ENCODE assay signal across 23 cellular contexts in the genomic region with DNA sequence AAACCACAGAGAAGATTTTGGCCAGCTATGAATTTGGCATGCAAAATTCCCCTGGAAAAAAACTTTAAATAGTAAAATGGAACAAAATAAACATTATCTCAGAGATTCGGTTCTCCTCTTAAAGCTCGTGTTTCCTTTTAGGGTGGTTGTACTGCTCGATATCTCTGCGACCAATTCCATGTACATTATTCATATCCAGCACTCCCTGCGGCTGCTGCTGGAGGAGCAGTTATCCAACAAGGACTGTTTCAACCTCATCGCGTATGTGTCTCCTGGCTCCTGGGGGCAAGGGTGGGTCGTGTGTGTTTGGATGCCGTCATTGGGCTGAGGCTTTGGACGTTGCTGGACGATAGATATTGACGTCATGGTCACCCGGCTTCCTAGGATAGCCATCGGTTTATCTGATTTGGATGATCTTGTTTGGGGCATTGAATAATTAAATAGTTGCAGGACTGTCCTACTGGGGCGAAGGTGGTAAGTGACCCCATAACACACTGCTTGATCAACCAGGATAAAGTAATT. TPM values are rescaled to one million over a fixed set of nuclear protein-coding genes. Genes with fewer than 3 reads are reported as not detected.
A peak's percentile ranks its signal among the peaks of the same experiment; 100 is the strongest.
DNase-seq lines count a peak whose midpoint lies in the region; ATAC-seq and TF ChIP-seq lines count a peak whose summit lies in the region.
"Had no signal": no experiment of that assay in that cellular context is flagged by ENCODE, and none has a peak within 500 bp of the region (broad histone marks: within the 10 kb centered on the region; RNA-seq: fewer than 3 reads in every experiment).

No MANE protein-coding gene starts in this region.

- TF ChIP-seq CTCF in coronary artery (IDR thresholded peaks at IDR 0.05) (no peak), GM13977 (IDR thresholded peaks at IDR 0.05; ENCODE audit: extremely low read depth, insufficient read depth, missing control alignments) (no peak), psoas muscle (IDR thresholded peaks at IDR 0.05) (no peak)

- H3K4me1 ChIP-seq in psoas muscle, result no peaks in the 10 kb centered on the region
- H3K4me1 ChIP-seq: BE2C had no signal

- H3K4me3 ChIP-seq in MG63, result no peak overlapping the region
- H3K4me3 ChIP-seq in coronary artery, result peak overlapping the region; percentile 44
- H3K4me3 ChIP-seq in psoas muscle, result no peak overlapping the region

- DNase-seq in MG63 (peak; percentile 38), coronary artery (ENCODE audit: low spot score) (no peak), iris pigment epithelial cell (ENCODE audit: low read depth) (peak; percentile 10), GM13977 (ENCODE audit: low spot score) (no peak), psoas muscle (no peak), HuH-7.5 (ENCODE audit: low spot score) (no peak)
- DNase-seq: BE2C, Calu3, DMS79 treated with DMSO at 0.1 percent for 48 hours, KBM-7, MM.1S, NCI-H1417, NCI-H1694, NCI-H2029 treated with DMSO at 0.1 percent for 48 hours, NCI-H446 treated with DMSO at 0.1 percent for 48 hours, NCI-H526 treated with DMSO at 0.1 percent for 48 hours, SHP77 had no signal

- WGBS in psoas muscle, 3 donors, result 68 to 76% (median 76%) methylated on average over 15 of the region's 15 CpGs

- H3K9me3 ChIP-seq in MG63, result no peaks in the 10 kb centered on the region
- no peaks in the 10 kb centered on the region for H3K9me3 ChIP-seq in psoas muscle
- H3K9me3 ChIP-seq: BE2C had no signal

- no peak for ATAC-seq in psoas muscle
- ATAC-seq in GM21390 (IDR thresholded peaks at IDR 0.05; ENCODE audit: unreplicated experiment), result no peak

- H3K27ac ChIP-seq in coronary artery, result no peak overlapping the region
- no peak overlapping the region for H3K27ac ChIP-seq in psoas muscle
- H3K27ac ChIP-seq: HL-60, RWPE1 had no signal

- H3K27me3 ChIP-seq in MG63 (peaks cover 3% of the 10 kb centered on the region; the same call in 1 of the 2 replicates), psoas muscle (ENCODE audit: insufficient read depth in 3 of 3, low read length in 2 of 3) (no peaks in the 10 kb centered on the region)
- H3K27me3 ChIP-seq: BE2C had no signal

- in situ Hi-C loops in GM13977 (cut with MboI; ENCODE audit: low pct_unique_long_range_greater_than_20kb, low sequenced_read_pairs, unreplicated experiment), result no loop called here

- intact Hi-C loops in psoas muscle (cut with DNase I), result no loop called here

- H3K36me3 ChIP-seq in MG63 (no peaks in the 10 kb centered on the region), psoas muscle (ENCODE audit: insufficient read depth in 1 of 2, low read depth in 1 of 2) (no peaks in the 10 kb centered on the region)
- H3K36me3 ChIP-seq: BE2C had no signal

RNA-seq across cellular contexts. Expression of a gene that starts 33.8 kb away (rescaled TPM):
- not detected in 2 replicates for total RNA-seq in MG63 (2014; rRNA removed; shearing (Covaris generic); ENCODE audit: low replicate concordance)
- total RNA-seq in psoas muscle, result under 1 TPM in 1 of 4 donors, not detected in 3; 0.15 TPM
- under 1 TPM in 2 of 3 donors, not detected in 1; 0.03 to 0.12 TPM for polyA plus RNA-seq in psoas muscle
- total RNA-seq: SK-MEL-5 had no signal
- polyA plus RNA-seq: CD14-positive monocyte had no signal

RNA-seq across cellular contexts. Expression of a gene that starts 36.2 kb away (rescaled TPM):
- total RNA-seq in MG63 (2014; rRNA removed; shearing (Covaris generic); ENCODE audit: low replicate concordance), result not detected in 2 replicates
- total RNA-seq in psoas muscle, result under 1 TPM in 1 of 4 donors, not detected in 3; 0.08 TPM
- polyA plus RNA-seq in psoas muscle, result under 1 TPM in 1 of 3 donors, not detected in 2; 0.01 TPM
- total RNA-seq: A673, Calu3, SK-MEL-5 had no signal

Comparison
In these comparisons a context has a peak if more than half of its experiments do, and no peak if none do; other contexts are left out.
1. DNase-seq: peak in MG63 (single experiment) and iris pigment epithelial cell (single experiment); none in coronary artery (single experiment), GM13977 (single experiment), psoas muscle (0 of 2) and HuH-7.5 (single experiment).